In the genomic region with DNA sequence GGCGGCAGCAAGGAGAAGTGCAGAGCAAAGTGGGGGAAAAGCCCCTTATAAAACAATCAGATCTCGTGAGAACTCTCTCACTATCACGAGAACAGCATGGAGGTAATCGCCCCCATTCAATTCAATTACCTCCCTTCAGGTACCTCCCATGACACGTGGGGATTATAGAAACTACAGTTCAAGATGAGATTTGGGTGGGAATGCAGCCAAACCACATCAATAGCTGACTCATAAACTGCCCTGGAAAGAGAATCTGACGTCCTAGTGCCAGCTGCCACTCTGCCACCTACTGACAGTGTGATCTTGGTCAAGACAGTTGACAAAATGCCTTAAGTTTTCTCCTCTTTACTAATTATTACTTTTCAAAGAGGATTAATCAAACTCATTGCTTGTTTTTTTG, we compare ENCODE assay signal across 8 cellular contexts.
A peak's percentile ranks its signal among the peaks of the same experiment; 100 is the strongest.
DNase-seq lines count a peak whose midpoint lies in the region; ATAC-seq, FAIRE-seq and TF ChIP-seq lines count a peak whose summit lies in the region.

No MANE protein-coding gene starts in this region.

- WGBS in sigmoid colon, 2 donors: 20 to 54% methylated on average over 6 of the region's 6 CpGs
- WGBS in body of pancreas, 2 donors: 57 to 62% methylated on average over 6 of the region's 6 CpGs

- no peak overlapping the region for H3K4me3 ChIP-seq in sigmoid colon
- H3K4me3 ChIP-seq in kidney (ENCODE audit: low read length in 2 of 2): no peak overlapping the region
- no peak overlapping the region for H3K4me3 ChIP-seq in body of pancreas

- no peak overlapping the region for H3K9ac ChIP-seq in kidney (ENCODE audit: low read length in 2 of 2)

- ATAC-seq in GM19463 (IDR thresholded peaks at IDR 0.05; ENCODE audit: unreplicated experiment) (peak; percentile 56), body of pancreas (no peak)

- H3K27ac ChIP-seq in sigmoid colon (no peak overlapping the region), kidney (ENCODE audit: low read depth in 2 of 2, low read length in 2 of 2) (no peak overlapping the region), body of pancreas (no peak overlapping the region)

- in situ Hi-C loops in KBM-7 (cut with MboI; ENCODE audit: low pct_unique_long_range_greater_than_20kb, low sequenced_read_pairs): loop anchor here (25.0 kb wide), 1 partner anchor 1160 kb away; a partner anchor contains a TSS

- intact Hi-C loops in sigmoid colon (cut with DNase I): no loop called here
- intact Hi-C loops in kidney (cut with DNase I): no loop called here
- intact Hi-C loops in body of pancreas (cut with DNase I): loop anchor here (10.0 kb wide), 1 partner anchor 473 kb away; no protein-coding TSS in a partner anchor

- FAIRE-seq in kidney (lab: Jason Lieb, UNC): no peak

- H3K27me3 ChIP-seq in sigmoid colon (no peaks in the 10 kb centered on the region), body of pancreas (no peaks in the 10 kb centered on the region)

- TF ChIP-seq POLR2A in sigmoid colon (IDR thresholded peaks at IDR 0.05) (no peak), body of pancreas (IDR thresholded peaks at IDR 0.05) (no peak)

- H3K4me1 ChIP-seq in sigmoid colon (peaks cover 0 to 5% (median 2%) of the 10 kb centered on the region in 4 donors), kidney (ENCODE audit: control insufficient read depth in 1 of 2, insufficient read depth in 1 of 2, low read depth in 1 of 2, low read length in 2 of 2) (peaks cover 4% of the 10 kb centered on the region in 2 donors), body of pancreas (peaks cover 10% of the 10 kb centered on the region)

- DNase-seq in KBM-7: peak; percentile 36
- peak; percentile 40 for DNase-seq in activated naive CD4-positive, alpha-beta T cell treated with anti-CD3 and anti-CD28 coated beads, Interleukin-2, amount 50 U/mL, for 16 hours
- peak; percentile 11 for DNase-seq in stimulated activated CD4-positive, alpha-beta T cell treated with anti-CD3 and anti-CD28 coated beads, Interleukin-12 subunit alpha, Interleukin-12 subunit beta, amount 100 ng/mL, for 4 hours
- no peak for DNase-seq in sigmoid colon
- DNase-seq in kidney: no peak
- DNase-seq in body of pancreas: no peak
- no peak for DNase-seq in 8988T

- H3K36me3 ChIP-seq in sigmoid colon (no peaks in the 10 kb centered on the region), kidney (ENCODE audit: control insufficient read depth in 1 of 2, insufficient read depth in 2 of 2, low read length in 2 of 2) (no peaks in the 10 kb centered on the region), body of pancreas (replicated peaks in 1 of 2; ENCODE audit: insufficient read depth in 1 of 2, low read depth in 2 of 2) (no peaks in the 10 kb centered on the region)

- TF ChIP-seq EP300 in sigmoid colon (IDR thresholded peaks at IDR 0.05): no peak

- H3K9me3 ChIP-seq in sigmoid colon: peaks cover 0 to 4% (median 0%) of the 10 kb centered on the region in 4 donors
- peaks cover 0 to 11% of the 10 kb centered on the region in 2 donors for H3K9me3 ChIP-seq in kidney (ENCODE audit: control insufficient read depth in 1 of 2, low read length in 2 of 2)
- no peaks in the 10 kb centered on the region for H3K9me3 ChIP-seq in body of pancreas

- TF ChIP-seq CTCF in sigmoid colon (IDR thresholded peaks at IDR 0.05): no peak
- TF ChIP-seq CTCF in kidney (IDR thresholded peaks at IDR 0.05; ENCODE audit: borderline replicate concordance, extremely low read depth, insufficient read depth): no peak
- TF ChIP-seq CTCF in body of pancreas (IDR thresholded peaks at IDR 0.05): no peak

Comparison
In these comparisons a context has a peak if more than half of its experiments do, and no peak if none do; other contexts are left out.
1. DNase-seq: peak in KBM-7 (single experiment), activated naive CD4-positive, alpha-beta T cell treated with anti-CD3 and anti-CD28 coated beads, Interleukin-2, amount 50 U/mL, for 16 hours (single experiment) and stimulated activated CD4-positive, alpha-beta T cell treated with anti-CD3 and anti-CD28 coated beads, Interleukin-12 subunit alpha, Interleukin-12 subunit beta, amount 100 ng/mL, for 4 hours (single experiment); none in sigmoid colon (single experiment), kidney (single experiment), body of pancreas (0 of 4) and 8988T (single experiment).